20 cellular contexts compared by ENCODE assay signal in genomic region chr10:49651917-49652316, GRCh38. TPM values are rescaled to one million over a fixed set of nuclear protein-coding genes. Genes with fewer than 3 reads are reported as not detected.
DNase-seq lines count a peak whose midpoint lies in the region; ATAC-seq and TF ChIP-seq lines count a peak whose summit lies in the region.
"Had no signal": no experiment of that assay in that cellular context is flagged by ENCODE, and none has a peak within 500 bp of the region (broad histone marks: within the 10 kb centered on the region; RNA-seq: fewer than 3 reads in every experiment).

No MANE protein-coding gene starts in this region.

- H3K9me3 Mint-ChIP-seq in activated CD8-positive, alpha-beta memory T cell treated with anti-CD3 and anti-CD28 coated beads, Interleukin-2, amount 10 ng/mL, durations not matched to agents 7 days and 5 days (ENCODE audit: low read depth): no peaks in the 10 kb centered on the region
- H3K9me3 Mint-ChIP-seq: HFFc6, IgD-negative memory B cell had no signal

- peaks cover 25% of the 10 kb centered on the region for H3K27me3 Mint-ChIP-seq in activated CD8-positive, alpha-beta memory T cell treated with anti-CD3 and anti-CD28 coated beads, Interleukin-2, amount 10 ng/mL, durations not matched to agents 7 days and 5 days

- CTCF ChIA-PET in activated CD8-positive, alpha-beta memory T cell treated with anti-CD3 and anti-CD28 coated beads, Interleukin-2, amount 10 ng/mL, durations not matched to agents 7 days and 5 days (lab: Charles Lee): interaction anchor here (1.1 kb wide), 1 partner anchor 59 kb away, joined by 4 read pairs; no protein-coding TSS in a partner anchor

- no peaks in the 10 kb centered on the region for H3K36me3 Mint-ChIP-seq in activated CD8-positive, alpha-beta memory T cell treated with anti-CD3 and anti-CD28 coated beads, Interleukin-2, amount 10 ng/mL, durations not matched to agents 7 days and 5 days
- H3K36me3 Mint-ChIP-seq: IgD-negative memory B cell had no signal

- no peaks in the 10 kb centered on the region for H3K36me3 ChIP-seq in left lung

- H3K4me3 Mint-ChIP-seq in activated CD8-positive, alpha-beta memory T cell treated with anti-CD3 and anti-CD28 coated beads, Interleukin-2, amount 10 ng/mL, durations not matched to agents 7 days and 5 days: no peak overlapping the region
- H3K4me3 Mint-ChIP-seq: CD4-positive, alpha-beta T cell; HFFc6; IgD-negative memory B cell had no signal

- ATAC-seq in activated CD8-positive, alpha-beta memory T cell treated with anti-CD3 and anti-CD28 coated beads, Interleukin-2, amount 10 ng/mL, durations not matched to agents 7 days and 5 days: no peak
- ATAC-seq in GM21423 (IDR thresholded peaks at IDR 0.05; ENCODE audit: unreplicated experiment) (no peak), left lung (no peak)

- no peaks in the 10 kb centered on the region for H3K9me3 ChIP-seq in left lung

- in situ Hi-C loops in KBM-7 (cut with MboI; ENCODE audit: low pct_unique_long_range_greater_than_20kb, low sequenced_read_pairs): no loop called here

- no peak overlapping the region for H3K4me3 ChIP-seq in coronary artery
- no peak overlapping the region for H3K4me3 ChIP-seq in left lung

- TF ChIP-seq CTCF in coronary artery (IDR thresholded peaks at IDR 0.05): no peak
- no peak for TF ChIP-seq CTCF in left lung (IDR thresholded peaks at IDR 0.05)

- H3K27ac ChIP-seq in coronary artery: no peak overlapping the region
- H3K27ac ChIP-seq in left lung: no peak overlapping the region
- H3K27ac ChIP-seq: 22Rv1 had no signal

- DNase-seq in activated CD8-positive, alpha-beta memory T cell treated with anti-CD3 and anti-CD28 coated beads, Interleukin-2, amount 10 ng/mL, durations not matched to agents 7 days and 5 days: peak; percentile 3
- no peak for DNase-seq in activated CD8-positive, alpha-beta memory T cell treated with anti-CD3 and anti-CD28 coated beads, Interleukin-2, amount 50 U/mL, for 4 hours
- DNase-seq in coronary artery (ENCODE audit: low spot score) (peak; percentile 22), mesenteric fat pad (ENCODE audit: low spot score) (peak; percentile 39), KBM-7 (no peak), left lung (no peak)
- DNase-seq: AML-193; C1 segment of cervical spinal cord; Calu3; CD4-positive, alpha-beta T cell; DMS79; EL; HCEC 1CT; HFFc6 had no signal

- intact Hi-C loops in left lung (cut with DNase I): no loop called here

- no peaks in the 10 kb centered on the region for H3K4me1 ChIP-seq in left lung

- H3K4me1 Mint-ChIP-seq in activated CD8-positive, alpha-beta memory T cell treated with anti-CD3 and anti-CD28 coated beads, Interleukin-2, amount 10 ng/mL, durations not matched to agents 7 days and 5 days: peaks cover 26% of the 10 kb centered on the region

- H3K27me3 ChIP-seq in left lung: peaks cover 0 to 32% of the 10 kb centered on the region in 2 donors

- H3K27ac Mint-ChIP-seq in activated CD8-positive, alpha-beta memory T cell treated with anti-CD3 and anti-CD28 coated beads, Interleukin-2, amount 10 ng/mL, durations not matched to agents 7 days and 5 days: no peak overlapping the region
- H3K27ac Mint-ChIP-seq: CD4-positive, alpha-beta T cell; HFFc6; IgD-negative memory B cell had no signal

RNA-seq across cellular contexts. Expression of gene C10orf53, which starts 27.5 kb away (rescaled TPM):
- total RNA-seq in activated CD8-positive, alpha-beta memory T cell treated with anti-CD3 and anti-CD28 coated beads, Interleukin-2, amount 10 ng/mL, durations not matched to agents 7 days and 5 days: not detected
- total RNA-seq in mesenteric fat pad (not detected), left lung (not detected)
- total RNA-seq: A673; Calu3; CD4-positive, alpha-beta T cell; H4; HFFc6; HT1080 had no signal

RNA-seq across cellular contexts. Expression of gene CHAT, which starts 38.1 kb away (rescaled TPM):
- total RNA-seq in activated CD8-positive, alpha-beta memory T cell treated with anti-CD3 and anti-CD28 coated beads, Interleukin-2, amount 10 ng/mL, durations not matched to agents 7 days and 5 days: not detected
- total RNA-seq in mesenteric fat pad (not detected), left lung (not detected)
- total RNA-seq: Calu3; CD4-positive, alpha-beta T cell; H4; HFFc6; HT1080 had no signal

RNA-seq across cellular contexts. Expression of gene SLC18A3, which starts 41.8 kb away (rescaled TPM):
- total RNA-seq in activated CD8-positive, alpha-beta memory T cell treated with anti-CD3 and anti-CD28 coated beads, Interleukin-2, amount 10 ng/mL, durations not matched to agents 7 days and 5 days: not detected
- total RNA-seq in mesenteric fat pad (not detected), left lung (not detected)
- total RNA-seq: Calu3; CD4-positive, alpha-beta T cell; H4; HFFc6; HT1080 had no signal

Comparison
In these comparisons a context has a peak if more than half of its experiments do, and no peak if none do; other contexts are left out.
1. DNase-seq: peak in activated CD8-positive, alpha-beta memory T cell treated with anti-CD3 and anti-CD28 coated beads, Interleukin-2, amount 10 ng/mL, durations not matched to agents 7 days and 5 days (single experiment), coronary artery (single experiment) and mesenteric fat pad (single experiment); none in activated CD8-positive, alpha-beta memory T cell treated with anti-CD3 and anti-CD28 coated beads, Interleukin-2, amount 50 U/mL, for 4 hours (single experiment), KBM-7 (single experiment) and left lung (0 of 2).